ENCODE assay signal across 20 cellular contexts in the genomic region with DNA sequence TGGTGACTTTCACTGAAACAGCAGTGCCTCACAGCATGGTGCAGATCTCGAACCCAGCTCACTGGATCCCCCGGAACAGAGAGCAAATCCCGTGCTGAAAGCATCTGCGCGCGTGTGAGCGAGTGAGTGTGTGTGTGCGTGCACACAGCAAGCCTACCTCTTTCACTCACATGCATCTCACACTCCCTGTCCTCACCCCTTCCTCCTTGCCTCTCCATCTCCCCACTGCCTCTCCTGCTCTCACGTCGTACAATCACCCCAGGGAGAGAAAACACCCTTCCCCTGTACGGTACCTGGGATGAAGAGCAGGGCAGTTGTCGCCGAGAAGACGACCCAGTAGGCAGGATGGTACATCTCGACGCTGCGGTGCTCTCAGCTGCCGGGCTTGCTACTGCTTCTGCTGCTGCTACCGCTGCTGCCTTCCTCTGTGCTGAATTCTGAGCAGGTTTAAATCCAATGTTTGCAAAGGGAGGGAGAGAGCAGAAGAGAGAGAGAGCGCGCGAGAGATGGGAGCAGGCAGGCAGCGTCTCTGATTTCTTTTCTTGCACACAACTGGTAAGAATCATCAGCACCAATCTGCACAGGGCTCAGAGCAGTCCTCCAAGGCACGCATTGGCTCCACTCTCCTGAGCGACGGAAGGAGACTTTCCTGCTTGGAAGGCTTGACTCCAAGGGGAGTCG. TPM values are rescaled to one million over a fixed set of nuclear protein-coding genes. Genes with fewer than 3 reads are reported as not detected.
DNase-seq lines count a peak whose midpoint lies in the region; ATAC-seq and TF ChIP-seq lines count a peak whose summit lies in the region.
"Had no signal": no experiment of that assay in that cellular context is flagged by ENCODE, and none has a peak within 500 bp of the region (broad histone marks: within the 10 kb centered on the region; RNA-seq: fewer than 3 reads in every experiment).

A gene (minus strand): TSS at position 531 of the 681 bp plus-strand sequence.

- H3K27ac ChIP-seq in HUES6 (ENCODE audit: low read depth, low read length) (no peak within 1 kb of the TSS), iPS-18a (ENCODE audit: low read length) (no peak within 1 kb of the TSS), spleen (no peak within 1 kb of the TSS)
- H3K27ac ChIP-seq: psoas muscle had no signal

- peaks cover 10% of the 10 kb centered on the region for H3K4me1 Mint-ChIP-seq in progenitor cell of endocrine pancreas (ENCODE audit: low read depth)
- H3K4me1 Mint-ChIP-seq: activated CD4-positive, alpha-beta T cell treated with anti-CD3 and anti-CD28 coated beads, Interleukin-2, amount 10 ng/mL, durations not matched to agents 24 days and 14 days; stimulated activated naive B cell treated with anti-CD40 and anti-IgM and Interleukin-4, amounts not matched to agents 10 μg/mL and 1 μg/mL and 100 μg/mL, for 72 hours; T-helper 17 cell had no signal

- peaks cover 78% of the 10 kb centered on the region for H3K27me3 Mint-ChIP-seq in progenitor cell of endocrine pancreas

- H3K9me3 Mint-ChIP-seq in progenitor cell of endocrine pancreas (ENCODE audit: low read depth) = no peaks in the 10 kb centered on the region
- H3K9me3 Mint-ChIP-seq: activated CD4-positive, alpha-beta T cell treated with anti-CD3 and anti-CD28 coated beads, Interleukin-2, amount 10 ng/mL, durations not matched to agents 24 days and 14 days; activated T-helper 1 cell treated with anti-CD3 and anti-CD28 coated beads, Interleukin-12 subunit alpha, Interleukin-12 subunit beta, Interleukin-2, Interleukin-4 antibody, amounts not matched to agents 30 ng/mL and 10 ng/mL and 1 ng/mL, durations not matched to agents 14 hours and 24 hours and 36 hours; stimulated activated naive B cell treated with anti-CD40 and anti-IgM and Interleukin-4, amounts not matched to agents 10 μg/mL and 1 μg/mL and 100 μg/mL, for 72 hours had no signal

- H3K4me3 ChIP-seq in HUES6 (ENCODE audit: low read depth, low read length) (peak within 1 kb of the TSS; percentile 77), iPS-18a (ENCODE audit: low read length) (peak within 1 kb of the TSS; percentile 55), spleen (no peak within 1 kb of the TSS)
- H3K4me3 ChIP-seq: lung, psoas muscle had no signal

- intact Hi-C loops in spleen (cut with DNase I; ENCODE audit: low total_unique reads) = no loop called here

- H3K36me3 ChIP-seq in HUES6 (ENCODE audit: control insufficient read depth, insufficient read depth, low read length) (no peaks in the 10 kb centered on the region), iPS-18a (ENCODE audit: control insufficient read depth, low read depth, low read length) (no peaks in the 10 kb centered on the region), spleen (no peaks in the 10 kb centered on the region)

- DNase-seq in astrocyte of the hippocampus (ENCODE audit: low read depth, low spot score) (peak; percentile 46), progenitor cell of endocrine pancreas (ENCODE audit: low spot score, unreplicated experiment) (no peak), spleen (no peak), T-helper 1 cell (no peak)
- DNase-seq in stimulated activated CD4-positive, alpha-beta T cell treated with anti-CD3 and anti-CD28 coated beads, Interleukin-12 subunit alpha, Interleukin-12 subunit beta, amount 100 ng/mL, for 4 hours = no peak
- DNase-seq: activated CD4-positive, alpha-beta T cell treated with anti-CD3 and anti-CD28 coated beads, Interleukin-2, amount 10 ng/mL, durations not matched to agents 24 days and 14 days; aorta; effector CD8-positive, alpha-beta T cell; MM.1S; NCI-H226; psoas muscle; stimulated activated CD4-positive, alpha-beta T cell treated with anti-CD3 and anti-CD28 coated beads, Interleukin-2, amount 100 ng/mL, for 48 hours; stimulated activated naive B cell treated with anti-CD40 and anti-IgM and Interleukin-4, amounts not matched to agents 10 μg/mL and 1 μg/mL and 100 μg/mL, for 72 hours; T-helper 17 cell had no signal

- H3K9ac ChIP-seq in HUES6 (ENCODE audit: low read length) (peak within 1 kb of the TSS; percentile 41), iPS-18a (ENCODE audit: low read length) (no peak within 1 kb of the TSS)

- no peak for TF ChIP-seq POLR2A in spleen (IDR thresholded peaks at IDR 0.05)

- H3K4me3 Mint-ChIP-seq in progenitor cell of endocrine pancreas (ENCODE audit: low read depth) = peak within 1 kb of the TSS; percentile 38
- H3K4me3 Mint-ChIP-seq: activated CD4-positive, alpha-beta T cell treated with anti-CD3 and anti-CD28 coated beads, Interleukin-2, amount 10 ng/mL, durations not matched to agents 24 days and 14 days; activated T-helper 1 cell treated with anti-CD3 and anti-CD28 coated beads, Interleukin-12 subunit alpha, Interleukin-12 subunit beta, Interleukin-2, Interleukin-4 antibody, amounts not matched to agents 30 ng/mL and 10 ng/mL and 1 ng/mL, durations not matched to agents 14 hours and 24 hours and 36 hours; stimulated activated naive B cell treated with anti-CD40 and anti-IgM and Interleukin-4, amounts not matched to agents 10 μg/mL and 1 μg/mL and 100 μg/mL, for 72 hours; T-helper 17 cell had no signal

- no peaks in the 10 kb centered on the region for H3K9me3 ChIP-seq in HUES6 (ENCODE audit: control insufficient read depth, insufficient read depth, low read depth, low read length)
- no peaks in the 10 kb centered on the region for H3K9me3 ChIP-seq in iPS-18a (ENCODE audit: control insufficient read depth, low read depth, low read length)
- H3K9me3 ChIP-seq in spleen = no peaks in the 10 kb centered on the region
- H3K9me3 ChIP-seq: psoas muscle had no signal

- WGBS in spleen, 5 donors = 3 to 7% (median 4%) methylated on average over 25 to 27 of the region's 27 CpGs

- no peaks in the 10 kb centered on the region for H3K36me3 Mint-ChIP-seq in progenitor cell of endocrine pancreas (ENCODE audit: insufficient read depth)
- H3K36me3 Mint-ChIP-seq: stimulated activated naive B cell treated with anti-CD40 and anti-IgM and Interleukin-4, amounts not matched to agents 10 μg/mL and 1 μg/mL and 100 μg/mL, for 72 hours had no signal

- H3K4me1 ChIP-seq in HUES6 (ENCODE audit: control insufficient read depth, insufficient read depth, low read length) (peaks cover 42% of the 10 kb centered on the region), iPS-18a (ENCODE audit: control insufficient read depth, low read depth, low read length) (peaks cover 44% of the 10 kb centered on the region), spleen (peaks cover 0 to 3% (median 0%) of the 10 kb centered on the region in 6 donors)
- H3K4me1 ChIP-seq: psoas muscle had no signal

- no peak within 1 kb of the TSS for H3K27ac Mint-ChIP-seq in progenitor cell of endocrine pancreas
- H3K27ac Mint-ChIP-seq: activated CD4-positive, alpha-beta T cell treated with anti-CD3 and anti-CD28 coated beads, Interleukin-2, amount 10 ng/mL, durations not matched to agents 24 days and 14 days; activated T-helper 1 cell treated with anti-CD3 and anti-CD28 coated beads, Interleukin-12 subunit alpha, Interleukin-12 subunit beta, Interleukin-2, Interleukin-4 antibody, amounts not matched to agents 30 ng/mL and 10 ng/mL and 1 ng/mL, durations not matched to agents 14 hours and 24 hours and 36 hours; stimulated activated naive B cell treated with anti-CD40 and anti-IgM and Interleukin-4, amounts not matched to agents 10 μg/mL and 1 μg/mL and 100 μg/mL, for 72 hours; T-helper 17 cell had no signal

- TF ChIP-seq CTCF in progenitor cell of endocrine pancreas (IDR thresholded peaks at IDR 0.05; ENCODE audit: unreplicated experiment) = no peak
- TF ChIP-seq CTCF in spleen (IDR thresholded peaks at IDR 0.05 in 8 of 11, conservative IDR thresholded peaks at IDR 0.05 in 3 of 11) = no peak

- H3K27me3 ChIP-seq in HUES6 (ENCODE audit: control insufficient read depth, insufficient read depth, low read length) (peaks cover 56% of the 10 kb centered on the region), iPS-18a (ENCODE audit: control insufficient read depth, insufficient read depth, low read length) (peaks cover 47% of the 10 kb centered on the region), spleen (replicated peaks in 1 of 7) (peaks cover 0 to 68% (median 17%) of the 10 kb centered on the region in 7 donors)

- ATAC-seq in HG03354 (IDR thresholded peaks at IDR 0.05; ENCODE audit: poor library complexity, severe bottlenecking, unreplicated experiment) = no peak
- ATAC-seq: HCT116; psoas muscle; stimulated activated naive B cell treated with anti-CD40 and anti-IgM and Interleukin-4, amounts not matched to agents 10 μg/mL and 1 μg/mL and 100 μg/mL, for 72 hours; T-helper 17 cell had no signal

RNA-seq across cellular contexts. Expression of the gene that starts here (rescaled TPM):
- total RNA-seq in progenitor cell of endocrine pancreas (0.82 and 1.7 TPM in 2 replicates), spleen (10 to 100 TPM in 1 of 7 donors, 1 to 10 TPM in 6; 1.9 to 10.7 (median 4.4) TPM)
- polyA plus RNA-seq in spleen = under 1 TPM; 0.09 to 0.90 (median 0.24) TPM
- total RNA-seq: activated CD4-positive, alpha-beta T cell treated with anti-CD3 and anti-CD28 coated beads, Interleukin-2, amount 10 ng/mL, durations not matched to agents 24 days and 14 days; activated T-helper 1 cell treated with anti-CD3 and anti-CD28 coated beads, Interleukin-12 subunit alpha, Interleukin-12 subunit beta, Interleukin-2, Interleukin-4 antibody, amounts not matched to agents 30 ng/mL and 10 ng/mL and 1 ng/mL, durations not matched to agents 14 hours and 24 hours and 36 hours; T-helper 17 cell had no signal
- polyA plus RNA-seq: lung had no signal

Comparison
In these comparisons a context has a peak if more than half of its experiments do, and no peak if none do; other contexts are left out.
1. H3K4me3 ChIP-seq: peak in HUES6 (single experiment) and iPS-18a (single experiment); none in spleen (0 of 8).